Comparison of ENCODE assay signal across 14 cellular contexts in the genomic region with DNA sequence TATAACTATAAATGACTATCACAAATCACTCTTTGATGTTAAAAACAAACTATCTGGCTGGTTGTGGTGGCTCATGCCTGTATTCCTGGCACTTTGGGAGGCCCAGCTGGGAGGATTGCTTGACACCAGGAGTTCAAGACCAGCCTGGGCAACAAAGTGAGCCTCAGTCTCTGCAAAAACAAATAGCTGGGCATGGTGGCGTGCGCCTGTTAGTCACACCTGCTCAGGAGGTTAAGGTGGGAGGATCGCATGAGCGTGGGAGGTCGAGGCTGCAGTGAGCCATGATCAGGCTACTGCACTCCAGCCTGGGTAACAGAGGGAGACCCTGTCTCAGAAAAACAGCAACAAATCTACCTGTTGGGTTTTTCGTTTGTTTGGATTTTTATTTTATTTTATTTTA. TPM values are rescaled to one million over a fixed set of nuclear protein-coding genes. Genes with fewer than 3 reads are reported as not detected.
DNase-seq lines count a peak whose midpoint lies in the region; ATAC-seq and TF ChIP-seq lines count a peak whose summit lies in the region.
"Had no signal": no experiment of that assay in that cellular context is flagged by ENCODE, and none has a peak within 500 bp of the region (broad histone marks: within the 10 kb centered on the region; RNA-seq: fewer than 3 reads in every experiment).

No MANE protein-coding gene starts in this region.

- H3K27me3 Mint-ChIP-seq in stimulated activated naive CD8-positive, alpha-beta T cell treated with anti-CD3 and anti-CD28 coated beads, Interleukin-15, amount 100 ng/mL, for 72 hours: peaks cover 16% of the 10 kb centered on the region
- peaks cover 16% of the 10 kb centered on the region for H3K27me3 Mint-ChIP-seq in progenitor cell of endocrine pancreas
- H3K27me3 Mint-ChIP-seq: memory B cell had no signal

- H3K18ac ChIP-seq in mesenchymal stem cell (ENCODE audit: low read depth in 1 of 2, low read length in 2 of 2): peak overlapping the region; percentile 1 to 92

- no peak overlapping the region for H2BK5ac ChIP-seq in mesenchymal stem cell (ENCODE audit: low read depth, low read length, poor library complexity, severe bottlenecking)

- H3K4me3 ChIP-seq in mesenchymal stem cell (ENCODE audit: insufficient read depth in 1 of 2, low read depth in 1 of 2, low read length in 2 of 2): no peak overlapping the region
- H3K4me3 ChIP-seq: body of pancreas, dorsolateral prefrontal cortex, GM12878 had no signal

- H4K8ac ChIP-seq in mesenchymal stem cell (ENCODE audit: low read length): peak overlapping the region; percentile 4

- ATAC-seq in stimulated activated naive CD8-positive, alpha-beta T cell treated with anti-CD3 and anti-CD28 coated beads, Interleukin-15, Interleukin-2, amounts not matched to agents 100 U/mL and 50 U/mL, for 24 hours: no peak
- ATAC-seq in stimulated activated naive CD8-positive, alpha-beta T cell treated with anti-CD3 and anti-CD28 coated beads, Interleukin-15, amount 100 ng/mL, for 72 hours: no peak
- ATAC-seq in HG02840 (IDR thresholded peaks at IDR 0.05; ENCODE audit: low FRiP score, unreplicated experiment): no peak
- ATAC-seq: body of pancreas, GM12878 had no signal

- H3K9ac ChIP-seq in mesenchymal stem cell (ENCODE audit: low read length): no peak overlapping the region

- no peak overlapping the region for H2AFZ ChIP-seq in mesenchymal stem cell (ENCODE audit: low read depth, low read length)

- no peaks in the 10 kb centered on the region for H3K9me3 ChIP-seq in mesenchymal stem cell (ENCODE audit: control insufficient read depth, low read length)
- H3K9me3 ChIP-seq: body of pancreas had no signal

- peaks cover 61% of the 10 kb centered on the region for H3K4me1 Mint-ChIP-seq in stimulated activated naive CD8-positive, alpha-beta T cell treated with anti-CD3 and anti-CD28 coated beads, Interleukin-15, amount 100 ng/mL, for 72 hours
- H3K4me1 Mint-ChIP-seq in progenitor cell of endocrine pancreas (ENCODE audit: low read depth): peaks cover 9% of the 10 kb centered on the region
- H3K4me1 Mint-ChIP-seq: memory B cell had no signal

- no peak overlapping the region for H3K4me3 Mint-ChIP-seq in stimulated activated naive CD8-positive, alpha-beta T cell treated with anti-CD3 and anti-CD28 coated beads, Interleukin-15, amount 100 ng/mL, for 72 hours
- H3K4me3 Mint-ChIP-seq in progenitor cell of endocrine pancreas (ENCODE audit: low read depth): no peak overlapping the region
- H3K4me3 Mint-ChIP-seq: activated B cell treated with CpG ODN at 0.5 μM for 24 hours; CD4-positive, CD25-positive, alpha-beta regulatory T cell; memory B cell had no signal

- H3K36me3 Mint-ChIP-seq in progenitor cell of endocrine pancreas (ENCODE audit: insufficient read depth): no peaks in the 10 kb centered on the region
- H3K36me3 Mint-ChIP-seq: CD4-positive, CD25-positive, alpha-beta regulatory T cell; memory B cell had no signal

- no peak overlapping the region for H3K27ac ChIP-seq in mesenchymal stem cell (ENCODE audit: low read length, poor library complexity, severe bottlenecking)
- H3K27ac ChIP-seq: dorsolateral prefrontal cortex had no signal

- H3K36me3 ChIP-seq in mesenchymal stem cell (ENCODE audit: control insufficient read depth in 1 of 2, insufficient read depth in 2 of 2, low read depth in 1 of 2, low read length in 2 of 2): no peaks in the 10 kb centered on the region

- peaks cover 9% of the 10 kb centered on the region for H3K4me1 ChIP-seq in mesenchymal stem cell (ENCODE audit: control insufficient read depth, insufficient read depth, low read depth, low read length)

- no peaks in the 10 kb centered on the region for H3K27me3 ChIP-seq in mesenchymal stem cell (ENCODE audit: control insufficient read depth in 1 of 2, insufficient read depth in 1 of 2, low read length in 2 of 2)
- H3K27me3 ChIP-seq: body of pancreas, dorsolateral prefrontal cortex had no signal

- H3K4me2 ChIP-seq in mesenchymal stem cell (ENCODE audit: low read length, poor library complexity, severe bottlenecking): no peak overlapping the region

- no peaks in the 10 kb centered on the region for H3K79me1 ChIP-seq in mesenchymal stem cell (replicated peaks; ENCODE audit: low read length, poor library complexity, severe bottlenecking)

- no peak overlapping the region for H2AK5ac ChIP-seq in mesenchymal stem cell (ENCODE audit: low read length, severe bottlenecking)

- H2BK120ac ChIP-seq in mesenchymal stem cell (ENCODE audit: low read depth, low read length): no peak overlapping the region

- peak overlapping the region; percentile 22 for H4K91ac ChIP-seq in mesenchymal stem cell (ENCODE audit: low read length)

- H3K4ac ChIP-seq in mesenchymal stem cell (ENCODE audit: low read depth in 1 of 2, low read length in 2 of 2): peak overlapping the region; percentile 54 to 85

- no peak overlapping the region for H2BK15ac ChIP-seq in mesenchymal stem cell (ENCODE audit: low read depth, poor library complexity, severe bottlenecking)

- no peak for TF ChIP-seq CTCF in progenitor cell of endocrine pancreas (IDR thresholded peaks at IDR 0.05; ENCODE audit: unreplicated experiment)

- no peak overlapping the region for H3K23ac ChIP-seq in mesenchymal stem cell (ENCODE audit: low read length in 2 of 2)

- peak overlapping the region in 1 of 2 experiments; percentile 96 for H3K14ac ChIP-seq in mesenchymal stem cell (ENCODE audit: low read length in 2 of 2)

- no peak overlapping the region for H3K27ac Mint-ChIP-seq in stimulated activated naive CD8-positive, alpha-beta T cell treated with anti-CD3 and anti-CD28 coated beads, Interleukin-15, amount 100 ng/mL, for 72 hours
- H3K27ac Mint-ChIP-seq in progenitor cell of endocrine pancreas: no peak overlapping the region
- H3K27ac Mint-ChIP-seq: CD4-positive, CD25-positive, alpha-beta regulatory T cell; memory B cell had no signal

- H3K9me3 Mint-ChIP-seq in stimulated activated naive CD8-positive, alpha-beta T cell treated with anti-CD3 and anti-CD28 coated beads, Interleukin-15, amount 100 ng/mL, for 72 hours: peaks cover 9 to 10% of the 10 kb centered on the region in 2 donors
- H3K9me3 Mint-ChIP-seq in progenitor cell of endocrine pancreas (ENCODE audit: low read depth): no peaks in the 10 kb centered on the region
- H3K9me3 Mint-ChIP-seq: activated B cell treated with CpG ODN at 0.5 μM for 24 hours, memory B cell had no signal

- peak overlapping the region; percentile 85 to 98 for H2BK12ac ChIP-seq in mesenchymal stem cell (ENCODE audit: low read length in 2 of 2)

- DNase-seq in stimulated activated naive CD8-positive, alpha-beta T cell treated with anti-CD3 and anti-CD28 coated beads, Interleukin-15, Interleukin-2, amounts not matched to agents 100 U/mL and 50 U/mL, for 24 hours: peak; percentile 12
- DNase-seq in stimulated activated naive CD8-positive, alpha-beta T cell treated with anti-CD3 and anti-CD28 coated beads, Interleukin-15, amount 100 ng/mL, for 72 hours: no peak
- DNase-seq in activated T-helper 9 cell treated with anti-CD3 and anti-CD28 coated beads, Interleukin-2, amount 50 U/mL, for 16 hours (ENCODE audit: low read depth): peak; percentile 17
- DNase-seq in mesenchymal stem cell (no peak), progenitor cell of endocrine pancreas (ENCODE audit: low spot score, unreplicated experiment) (no peak), germinal center (ENCODE audit: low spot score) (no peak)
- DNase-seq: activated B cell treated with CpG ODN at 0.5 μM for 24 hours; body of pancreas; CD4-positive, CD25-positive, alpha-beta regulatory T cell; dorsolateral prefrontal cortex; EL had no signal

- 98% methylated on average over 6 of the region's 6 CpGs for WGBS in mesenchymal stem cell

RNA-seq across cellular contexts. Expression of a gene that starts 5.4 kb away (rescaled TPM):
- polyA plus RNA-seq in mesenchymal stem cell (2013, experiment 1 of 2): 177 TPM
- polyA plus RNA-seq in mesenchymal stem cell (2013, experiment 2 of 2): 174 TPM
- 113 and 116 TPM in 2 replicates for total RNA-seq in progenitor cell of endocrine pancreas

Comparison
In these comparisons a context has a peak if more than half of its experiments do, and no peak if none do; other contexts are left out.
1. DNase-seq: peak in stimulated activated naive CD8-positive, alpha-beta T cell treated with anti-CD3 and anti-CD28 coated beads, Interleukin-15, Interleukin-2, amounts not matched to agents 100 U/mL and 50 U/mL, for 24 hours (single experiment) and activated T-helper 9 cell treated with anti-CD3 and anti-CD28 coated beads, Interleukin-2, amount 50 U/mL, for 16 hours (single experiment); none in stimulated activated naive CD8-positive, alpha-beta T cell treated with anti-CD3 and anti-CD28 coated beads, Interleukin-15, amount 100 ng/mL, for 72 hours (0 of 2), mesenchymal stem cell (single experiment), progenitor cell of endocrine pancreas (single experiment) and germinal center (single experiment).